8 cellular contexts compared by ENCODE assay signal in the genomic region with DNA sequence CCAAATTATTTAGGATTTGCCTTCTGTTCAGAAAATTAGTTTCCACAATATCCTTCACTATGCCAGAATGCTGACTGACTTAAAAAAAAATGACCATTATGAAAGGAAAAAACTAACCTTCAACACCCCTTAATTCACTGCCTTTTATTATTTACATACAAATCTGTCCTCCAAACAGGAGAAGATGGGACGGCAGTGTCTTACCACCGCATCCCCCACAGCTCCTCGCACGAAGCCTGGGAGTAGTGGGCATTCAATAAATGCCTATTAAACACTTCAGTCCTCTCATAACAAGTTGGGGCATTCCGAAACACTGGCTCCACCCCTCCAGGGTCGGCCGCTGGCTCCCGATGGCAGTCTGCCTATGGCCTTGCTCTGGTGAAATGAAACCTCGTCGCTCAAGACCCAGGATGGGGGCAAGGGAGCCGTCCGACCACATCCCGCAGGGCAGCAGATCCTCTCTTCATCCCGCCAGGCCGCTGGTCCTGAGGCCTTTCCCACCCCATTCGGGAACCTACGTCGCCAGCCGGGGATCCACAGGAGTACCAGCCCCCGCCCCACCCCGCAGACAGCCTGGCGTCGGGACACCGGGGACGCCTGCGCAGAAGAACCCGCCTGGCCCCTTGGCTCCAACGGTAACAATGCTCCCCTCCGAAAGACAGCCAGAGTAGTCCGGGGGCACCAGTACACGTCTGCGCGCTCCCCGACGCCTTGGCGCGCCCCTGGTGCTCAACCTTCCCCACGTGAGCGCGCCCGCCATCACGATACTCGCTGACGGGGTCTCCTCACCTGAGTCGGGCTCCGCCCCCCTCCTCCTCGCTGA. TPM values are rescaled to one million over a fixed set of nuclear protein-coding genes. Genes with fewer than 3 reads are reported as not detected.
DNase-seq lines count a peak whose midpoint lies in the region; ATAC-seq lines count a peak whose summit lies in the region.

No MANE protein-coding gene starts in this region.

- H3K9me3 ChIP-seq in mucosa of rectum (ENCODE audit: control insufficient read depth in 2 of 2, low read length in 2 of 2) = no peaks in the 10 kb centered on the region

- peaks cover 13% of the 10 kb centered on the region for H3K36me3 Mint-ChIP-seq in activated CD8-positive, alpha-beta T cell treated with anti-CD3 and anti-CD28 coated beads, Interleukin-2, amount 10 ng/mL, durations not matched to agents 7 days and 5 days (ENCODE audit: low read depth)

- H3K27me3 Mint-ChIP-seq in activated CD8-positive, alpha-beta T cell treated with anti-CD3 and anti-CD28 coated beads, Interleukin-2, amount 10 ng/mL, durations not matched to agents 7 days and 5 days (ENCODE audit: low read depth) = no peaks in the 10 kb centered on the region

- DNase-seq in ACHN (peak; percentile 76), NCI-H2227 (lab: John Stamatoyannopoulos, UW; ENCODE audit: unreplicated experiment) (peak; percentile 96), epidermal melanocyte (ENCODE audit: insufficient read length, low spot score) (peak; percentile 37)
- DNase-seq in activated CD8-positive, alpha-beta T cell treated with anti-CD3 and anti-CD28 coated beads, Interleukin-2, amount 10 ng/mL, durations not matched to agents 7 days and 5 days = peak; percentile 91
- peak; percentile 73 for DNase-seq in stimulated activated naive CD8-positive, alpha-beta T cell treated with anti-CD3 and anti-CD28 coated beads, Interleukin-15, Interleukin-2, amounts not matched to agents 100 U/mL and 50 U/mL, for 24 hours

- peak overlapping the region; percentile 95 to 99 for H3K4me3 ChIP-seq in mucosa of rectum (ENCODE audit: low read length in 2 of 2)

- in situ Hi-C loops in ACHN (cut with HindIII; ENCODE audit: low pct_ligation_motif_present, low pct_unique_long_range_greater_than_20kb, low sequenced_read_pairs) = no loop called here

- CTCF ChIA-PET in activated CD8-positive, alpha-beta T cell treated with anti-CD3 and anti-CD28 coated beads, Interleukin-2, amount 10 ng/mL, durations not matched to agents 7 days and 5 days (lab: Charles Lee) = interaction anchor here (1.9 kb wide), 1 partner anchor 591 kb away, joined by 4 read pairs; no protein-coding TSS in a partner anchor

- H3K27ac ChIP-seq in mucosa of rectum (ENCODE audit: low read depth in 2 of 2, low read length in 2 of 2) = peak overlapping the region; percentile 98 to 99

- peak overlapping the region; percentile 96 for H3K4me3 Mint-ChIP-seq in activated CD8-positive, alpha-beta T cell treated with anti-CD3 and anti-CD28 coated beads, Interleukin-2, amount 10 ng/mL, durations not matched to agents 7 days and 5 days

- POLR2A ChIA-PET in activated CD8-positive, alpha-beta T cell treated with anti-CD3 and anti-CD28 coated beads, Interleukin-2, amount 10 ng/mL, durations not matched to agents 7 days and 5 days (lab: Charles Lee) = interaction anchor here (0.5 to 2.4 kb wide), 7 partner anchors 21 to 121 kb away, joined by 3 to 31 read pairs (median 4); a partner anchor contains a TSS

- H3K9me3 Mint-ChIP-seq in activated CD8-positive, alpha-beta T cell treated with anti-CD3 and anti-CD28 coated beads, Interleukin-2, amount 10 ng/mL, durations not matched to agents 7 days and 5 days (ENCODE audit: insufficient read depth) = no peaks in the 10 kb centered on the region

- H3K27me3 ChIP-seq in mucosa of rectum (ENCODE audit: control insufficient read depth in 2 of 2, insufficient read depth in 2 of 2, low read length in 2 of 2) = no peaks in the 10 kb centered on the region

- H3K36me3 ChIP-seq in mucosa of rectum (ENCODE audit: control insufficient read depth in 2 of 2, insufficient read depth in 2 of 2, low read length in 2 of 2) = no peaks in the 10 kb centered on the region

- peak overlapping the region; percentile 98 for H3K27ac Mint-ChIP-seq in activated CD8-positive, alpha-beta T cell treated with anti-CD3 and anti-CD28 coated beads, Interleukin-2, amount 10 ng/mL, durations not matched to agents 7 days and 5 days

- H3K9ac ChIP-seq in mucosa of rectum (ENCODE audit: low read depth in 1 of 2, low read length in 2 of 2) = peak overlapping the region; percentile 96 to 98

- H3K4me1 Mint-ChIP-seq in activated CD8-positive, alpha-beta T cell treated with anti-CD3 and anti-CD28 coated beads, Interleukin-2, amount 10 ng/mL, durations not matched to agents 7 days and 5 days (ENCODE audit: low read depth) = peaks cover 32% of the 10 kb centered on the region

- ATAC-seq in GM18508 (IDR thresholded peaks at IDR 0.05; ENCODE audit: insufficient read depth, unreplicated experiment) (peak; percentile 14), HG02943 (IDR thresholded peaks at IDR 0.05; ENCODE audit: low read depth, unreplicated experiment) (peak; percentile 38)
- ATAC-seq in activated CD8-positive, alpha-beta T cell treated with anti-CD3 and anti-CD28 coated beads, Interleukin-2, amount 10 ng/mL, durations not matched to agents 7 days and 5 days = peak; percentile 59
- peak; percentile 63 for ATAC-seq in stimulated activated naive CD8-positive, alpha-beta T cell treated with anti-CD3 and anti-CD28 coated beads, Interleukin-15, Interleukin-2, amounts not matched to agents 100 U/mL and 50 U/mL, for 24 hours

- peaks cover 10 to 20% of the 10 kb centered on the region in 2 donors for H3K4me1 ChIP-seq in mucosa of rectum (ENCODE audit: control insufficient read depth in 2 of 2, insufficient read depth in 2 of 2, low read length in 2 of 2)

RNA-seq across cellular contexts. Expression of a gene that starts 0.6 kb away (rescaled TPM):
- total RNA-seq in activated CD8-positive, alpha-beta T cell treated with anti-CD3 and anti-CD28 coated beads, Interleukin-2, amount 10 ng/mL, durations not matched to agents 7 days and 5 days = 1 to 10 TPM; 9.2 to 9.4 TPM

RNA-seq across cellular contexts. Expression of a gene that starts 21.1 kb away (rescaled TPM):
- total RNA-seq in activated CD8-positive, alpha-beta T cell treated with anti-CD3 and anti-CD28 coated beads, Interleukin-2, amount 10 ng/mL, durations not matched to agents 7 days and 5 days = 10 to 100 TPM; 38.2 to 39.0 TPM

RNA-seq across cellular contexts. Expression of a gene that starts 42.1 kb away (rescaled TPM):
- total RNA-seq in activated CD8-positive, alpha-beta T cell treated with anti-CD3 and anti-CD28 coated beads, Interleukin-2, amount 10 ng/mL, durations not matched to agents 7 days and 5 days = 10 to 100 TPM; 57.8 to 62.3 TPM

Comparison
In these comparisons a context has a peak if more than half of its experiments do, and no peak if none do; other contexts are left out.
1. Peak in every context shown above with its lines: DNase-seq, ATAC-seq, H3K4me3 ChIP-seq and H3K27ac ChIP-seq.
2. DNase-seq: peak in every context shown above with its lines; median percentile 96 in NCI-H2227; 91 in activated CD8-positive, alpha-beta T cell treated with anti-CD3 and anti-CD28 coated beads, Interleukin-2, amount 10 ng/mL, durations not matched to agents 7 days and 5 days; 76 in ACHN; 73 in stimulated activated naive CD8-positive, alpha-beta T cell treated with anti-CD3 and anti-CD28 coated beads, Interleukin-15, Interleukin-2, amounts not matched to agents 100 U/mL and 50 U/mL, for 24 hours; 37 in epidermal melanocyte.